In genomic region chr3:152376351-152377183, GRCh38 we compare ENCODE assay signal across 8 cellular contexts.
DNase-seq lines count a peak whose midpoint lies in the region; ATAC-seq and TF ChIP-seq lines count a peak whose summit lies in the region.

No MANE protein-coding gene starts in this region.

- no peaks in the 10 kb centered on the region for H3K27me3 ChIP-seq in HL-60 (ENCODE audit: insufficient read depth, poor library complexity, severe bottlenecking)

- H3K27ac ChIP-seq in HL-60 (replicated peaks), result peak overlapping the region; percentile 66
- no peak overlapping the region for H3K27ac ChIP-seq in RWPE1

- H3K36me3 Mint-ChIP-seq in nephron (ENCODE audit: low read depth), result peaks cover 18% of the 10 kb centered on the region

- no peak overlapping the region for H3K4me3 Mint-ChIP-seq in nephron

- peak; percentile 82 for ATAC-seq in GM21515 (IDR thresholded peaks at IDR 0.05; ENCODE audit: unreplicated experiment)

- H3K4me1 Mint-ChIP-seq in nephron, result peaks cover 22% of the 10 kb centered on the region

- POLR2A ChIA-PET in RWPE1 (lab: Yijun Ruan, JAX; ENCODE audit: low non-redundant PET), result no interaction called here

- TF ChIP-seq CTCF in GM12864 (IDR thresholded peaks at IDR 0.05; ENCODE audit: low read depth, low read length, missing control alignments), result no peak
- TF ChIP-seq CTCF in HL-60 (IDR thresholded peaks at IDR 0.05; ENCODE audit: insufficient read depth, low read length), result no peak
- TF ChIP-seq CTCF in astrocyte of the spinal cord (IDR thresholded peaks at IDR 0.05; ENCODE audit: low read depth, low read length), result no peak
- TF ChIP-seq CTCF in nephron (IDR thresholded peaks at IDR 0.05; ENCODE audit: unreplicated experiment in 3 of 3), result no peak
- TF ChIP-seq CTCF in RWPE1 (conservative IDR thresholded peaks at IDR 0.05; ENCODE audit: low read depth), result no peak

- peaks cover 9% of the 10 kb centered on the region for H3K9me3 Mint-ChIP-seq in nephron

- DNase-seq in GM12864 (ENCODE audit: low read depth), result peak; percentile 93
- DNase-seq in HL-60 (ENCODE audit: low read depth in 1 of 2, low spot score in 1 of 2), result peak; percentile 56 to 93
- peak; percentile 64 for DNase-seq in astrocyte of the spinal cord (ENCODE audit: low read depth, low spot score)
- DNase-seq in NCI-H187 treated with DMSO at 0.1 percent for 48 hours (lab: John Stamatoyannopoulos, UW), result no peak
- DNase-seq in T1000 (lab: John Stamatoyannopoulos, UW), result no peak
- no peak for DNase-seq in RWPE1 (ENCODE audit: low spot score)

- CTCF ChIA-PET in RWPE1 (lab: Yijun Ruan, JAX), result no interaction called here

- in situ Hi-C loops in astrocyte of the spinal cord (cut with HindIII; ENCODE audit: low sequenced_read_pairs), result no loop called here

- no peaks in the 10 kb centered on the region for H3K27me3 Mint-ChIP-seq in nephron (ENCODE audit: low read depth)

- H3K27ac Mint-ChIP-seq in nephron, result peak overlapping the region in 2 of 3 experiments; percentile 7 to 62

- no peak overlapping the region; the same call in 1 of the 2 replicates for H3K4me3 ChIP-seq in GM12864 (ENCODE audit: low read depth, low read length)
- no peak overlapping the region for H3K4me3 ChIP-seq in HL-60 (replicated peaks; ENCODE audit: insufficient read depth, low read length)
- H3K4me3 ChIP-seq in astrocyte of the spinal cord (ENCODE audit: low read depth, low read length), result no peak overlapping the region

Comparison
In these comparisons a context has a peak if more than half of its experiments do, and no peak if none do; other contexts are left out.
1. DNase-seq: peak in GM12864 (single experiment), HL-60 (2 of 2) and astrocyte of the spinal cord (single experiment); none in NCI-H187 treated with DMSO at 0.1 percent for 48 hours (single experiment), T1000 (single experiment) and RWPE1 (single experiment).